ENCODE assay signal across 14 cellular contexts in the genomic region with DNA sequence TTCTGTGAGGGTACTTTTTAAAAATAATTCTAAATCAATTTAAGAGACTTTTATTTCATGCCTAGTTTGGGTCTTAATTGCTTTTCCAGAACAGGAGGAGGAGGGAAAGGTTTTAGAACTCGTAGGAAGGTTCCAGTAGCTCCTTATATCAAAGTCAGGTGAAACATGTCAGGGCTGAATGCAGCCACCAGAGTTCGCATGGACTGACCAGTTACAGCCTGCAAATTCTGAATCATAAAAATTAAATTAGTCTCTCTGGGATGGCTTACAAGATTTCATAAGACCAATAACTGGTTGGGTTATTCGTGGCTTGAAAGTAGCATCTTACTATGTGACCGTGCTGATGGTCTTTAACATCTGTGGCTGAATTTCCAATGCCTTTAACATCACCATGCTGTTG. TPM values are rescaled to one million over a fixed set of nuclear protein-coding genes. Genes with fewer than 3 reads are reported as not detected.
DNase-seq lines count a peak whose midpoint lies in the region; ATAC-seq, FAIRE-seq and TF ChIP-seq lines count a peak whose summit lies in the region.
"Had no signal": no experiment of that assay in that cellular context is flagged by ENCODE, and none has a peak within 500 bp of the region (broad histone marks: within the 10 kb centered on the region; RNA-seq: fewer than 3 reads in every experiment).

No MANE protein-coding gene starts in this region.

- H3K9me2 ChIP-seq in GM23248 (ENCODE audit: insufficient read depth), result no peaks in the 10 kb centered on the region

- no peak overlapping the region for H3K27ac Mint-ChIP-seq in astrocyte (ENCODE audit: unreplicated experiment)
- H3K27ac Mint-ChIP-seq in activated T-helper 2 cell treated with anti-CD3 and anti-CD28 coated beads, Interferon-gamma antibody, Interleukin-2, Interleukin-4, amounts not matched to agents 10 μg/mL and 5 μg/mL and 100 μg/mL, durations not matched to agents 14 hours and 24 hours and 36 hours, result no peak overlapping the region
- H3K27ac Mint-ChIP-seq: activated naive CD4-positive, alpha-beta T cell treated with anti-CD3 and anti-CD28 coated beads, Interleukin-2, amount 50 U/mL, for 72 hours; WTC11 had no signal

- H4K20me1 ChIP-seq in GM23248 (ENCODE audit: insufficient read depth) (no peaks in the 10 kb centered on the region), astrocyte (ENCODE audit: insufficient read depth, low read length) (no peaks in the 10 kb centered on the region)

- H3F3A ChIP-seq in GM23248 (ENCODE audit: insufficient read depth), result peaks cover 50% of the 10 kb centered on the region

- in situ Hi-C loops in GM23248 (cut with MboI), result no loop called here

- TF ChIP-seq POLR2A in gastroesophageal sphincter (IDR thresholded peaks at IDR 0.05) (no peak), stomach (IDR thresholded peaks at IDR 0.05) (no peak), GM12892 (IDR thresholded peaks at IDR 0.05; ENCODE audit: low read depth, low read length) (no peak)

- intact Hi-C loops in stomach (cut with DNase I; ENCODE audit: low total_unique reads) (no loop called here), ascending aorta (cut with DNase I) (no loop called here)
- intact Hi-C loops in activated T-helper 2 cell treated with anti-CD3 and anti-CD28 coated beads, Interferon-gamma antibody, Interleukin-2, Interleukin-4, amounts not matched to agents 10 μg/mL and 5 μg/mL and 100 μg/mL, durations not matched to agents 14 hours and 24 hours and 36 hours (cut with micrococcal nuclease), result no loop called here

- H3K27ac ChIP-seq in GM23248 (peak overlapping the region; percentile 97), astrocyte (ENCODE audit: low read depth, low read length) (no peak overlapping the region), gastroesophageal sphincter (peak overlapping the region; percentile 74 to 87 (median 83)), stomach (peak overlapping the region in 4 of 5 donors; percentile 75 to 88 (median 80)), ascending aorta (no peak overlapping the region)

- FAIRE-seq in astrocyte (lab: Jason Lieb, UNC), result peak; percentile 26
- FAIRE-seq in GM12892 (lab: Jason Lieb, UNC), result no peak

- no peaks in the 10 kb centered on the region for H3K9me3 ChIP-seq in GM23248 (ENCODE audit: low read depth)
- H3K9me3 ChIP-seq in astrocyte (ENCODE audit: insufficient read depth, low read depth, low read length), result no peaks in the 10 kb centered on the region
- peaks cover 0 to 8% (median 0%) of the 10 kb centered on the region in 3 donors for H3K9me3 ChIP-seq in gastroesophageal sphincter
- H3K9me3 ChIP-seq in stomach, result no peaks in the 10 kb centered on the region
- H3K9me3 ChIP-seq in ascending aorta, result peaks cover 0 to 5% of the 10 kb centered on the region in 2 donors

- peak; percentile 39 for ATAC-seq in gastroesophageal sphincter
- ATAC-seq: activated naive CD4-positive, alpha-beta T cell treated with anti-CD3 and anti-CD28 coated beads, Interleukin-2, amount 50 U/mL, for 72 hours; PC-3; WTC11 had no signal

- H3K79me2 ChIP-seq in GM23248 (ENCODE audit: insufficient read depth), result peaks cover 26% of the 10 kb centered on the region
- H3K79me2 ChIP-seq in astrocyte (ENCODE audit: insufficient read depth, low read length), result no peaks in the 10 kb centered on the region

- peak overlapping the region; percentile 80 for H3K9ac ChIP-seq in GM23248
- H3K9ac ChIP-seq in astrocyte (ENCODE audit: low read length), result no peak overlapping the region

- no peak overlapping the region for H2AFZ ChIP-seq in GM23248
- H2AFZ ChIP-seq in astrocyte (ENCODE audit: low read depth, low read length), result no peak overlapping the region

- H3K4me1 ChIP-seq in GM23248 (ENCODE audit: insufficient read depth) (peaks cover 60% of the 10 kb centered on the region), astrocyte (ENCODE audit: insufficient read depth, low read length) (peaks cover 21% of the 10 kb centered on the region), gastroesophageal sphincter (peaks cover 4 to 49% (median 26%) of the 10 kb centered on the region in 3 donors), stomach (peaks cover 0 to 57% (median 13%) of the 10 kb centered on the region in 4 donors), ascending aorta (no peaks in the 10 kb centered on the region)

- peak; percentile 78 for DNase-seq in GM23248
- DNase-seq in astrocyte (ENCODE audit: low read depth), result no peak
- DNase-seq in stomach, result no peak
- no peak for DNase-seq in ascending aorta (ENCODE audit: low spot score in 2 of 2)
- DNase-seq in midbrain (lab: John Stamatoyannopoulos, UW), result no peak
- no peak for DNase-seq in GM12892 (ENCODE audit: insufficient read length)
- no peak for DNase-seq in activated T-helper 2 cell treated with anti-CD3 and anti-CD28 coated beads, Interferon-gamma antibody, Interleukin-2, Interleukin-4, amounts not matched to agents 10 μg/mL and 5 μg/mL and 100 μg/mL, durations not matched to agents 14 hours and 24 hours and 36 hours (ENCODE audit: low spot score)
- DNase-seq: GF-D8; NCI-H446; PC-3; stimulated activated CD4-positive, alpha-beta T cell treated with anti-CD3 and anti-CD28 coated beads, Interleukin-2, amount 100 ng/mL, for 48 hours had no signal

- H3K27me3 ChIP-seq in GM23248 (replicated peaks; ENCODE audit: insufficient read depth), result no peaks in the 10 kb centered on the region
- H3K27me3 ChIP-seq in astrocyte (ENCODE audit: insufficient read depth, low read length), result peaks cover 5% of the 10 kb centered on the region
- no peaks in the 10 kb centered on the region for H3K27me3 ChIP-seq in gastroesophageal sphincter
- peaks cover 0 to 13% (median 7%) of the 10 kb centered on the region in 3 donors for H3K27me3 ChIP-seq in stomach
- no peaks in the 10 kb centered on the region for H3K27me3 ChIP-seq in ascending aorta

- no peaks in the 10 kb centered on the region for H3K36me3 Mint-ChIP-seq in astrocyte (ENCODE audit: low read depth, unreplicated experiment)
- H3K36me3 Mint-ChIP-seq in activated T-helper 2 cell treated with anti-CD3 and anti-CD28 coated beads, Interferon-gamma antibody, Interleukin-2, Interleukin-4, amounts not matched to agents 10 μg/mL and 5 μg/mL and 100 μg/mL, durations not matched to agents 14 hours and 24 hours and 36 hours (ENCODE audit: low read depth), result no peaks in the 10 kb centered on the region
- H3K36me3 Mint-ChIP-seq: activated naive CD4-positive, alpha-beta T cell treated with anti-CD3 and anti-CD28 coated beads, Interleukin-2, amount 50 U/mL, for 72 hours; WTC11 had no signal

- H3K4me3 ChIP-seq in GM23248 (peak overlapping the region; percentile 59), astrocyte (ENCODE audit: insufficient read depth, low read depth, low read length) (no peak overlapping the region), gastroesophageal sphincter (no peak overlapping the region), stomach (no peak overlapping the region), ascending aorta (no peak overlapping the region)

- peaks cover 2% of the 10 kb centered on the region for H3K27me3 Mint-ChIP-seq in astrocyte (ENCODE audit: low read depth, unreplicated experiment)
- H3K27me3 Mint-ChIP-seq in activated T-helper 2 cell treated with anti-CD3 and anti-CD28 coated beads, Interferon-gamma antibody, Interleukin-2, Interleukin-4, amounts not matched to agents 10 μg/mL and 5 μg/mL and 100 μg/mL, durations not matched to agents 14 hours and 24 hours and 36 hours (ENCODE audit: low read depth), result peaks cover 6% of the 10 kb centered on the region

- no peaks in the 10 kb centered on the region for H3K9me3 Mint-ChIP-seq in astrocyte (ENCODE audit: unreplicated experiment)
- no peaks in the 10 kb centered on the region for H3K9me3 Mint-ChIP-seq in activated T-helper 2 cell treated with anti-CD3 and anti-CD28 coated beads, Interferon-gamma antibody, Interleukin-2, Interleukin-4, amounts not matched to agents 10 μg/mL and 5 μg/mL and 100 μg/mL, durations not matched to agents 14 hours and 24 hours and 36 hours
- H3K9me3 Mint-ChIP-seq: activated naive CD4-positive, alpha-beta T cell treated with anti-CD3 and anti-CD28 coated beads, Interleukin-2, amount 50 U/mL, for 72 hours had no signal

- no peak for TF ChIP-seq CTCF in astrocyte (IDR thresholded peaks at IDR 0.05; ENCODE audit: insufficient read depth, low read depth, low read length)
- TF ChIP-seq CTCF in gastroesophageal sphincter (IDR thresholded peaks at IDR 0.05), result peak in 3 of 4 experiments; percentile 30 to 45 (median 43)
- TF ChIP-seq CTCF in stomach (IDR thresholded peaks at IDR 0.05), result no peak
- TF ChIP-seq CTCF in ascending aorta (IDR thresholded peaks at IDR 0.05), result no peak

- H3K4me1 Mint-ChIP-seq in astrocyte (ENCODE audit: low read depth, unreplicated experiment), result peaks cover 29% of the 10 kb centered on the region
- H3K4me1 Mint-ChIP-seq in activated T-helper 2 cell treated with anti-CD3 and anti-CD28 coated beads, Interferon-gamma antibody, Interleukin-2, Interleukin-4, amounts not matched to agents 10 μg/mL and 5 μg/mL and 100 μg/mL, durations not matched to agents 14 hours and 24 hours and 36 hours (ENCODE audit: low read depth), result no peaks in the 10 kb centered on the region

- H3K4me2 ChIP-seq in GM23248 (ENCODE audit: unreplicated experiment) (peak overlapping the region; percentile 64), astrocyte (ENCODE audit: low read length) (no peak overlapping the region)

- TF ChIP-seq EP300 in gastroesophageal sphincter (IDR thresholded peaks at IDR 0.05) (no peak), stomach (IDR thresholded peaks at IDR 0.05) (no peak)

- H3K36me3 ChIP-seq in GM23248 (ENCODE audit: low read depth) (no peaks in the 10 kb centered on the region), astrocyte (ENCODE audit: insufficient read depth, low read length) (no peaks in the 10 kb centered on the region), gastroesophageal sphincter (no peaks in the 10 kb centered on the region), stomach (no peaks in the 10 kb centered on the region), ascending aorta (no peaks in the 10 kb centered on the region)

- no peak overlapping the region for H3K4me3 Mint-ChIP-seq in astrocyte (ENCODE audit: unreplicated experiment)
- no peak overlapping the region for H3K4me3 Mint-ChIP-seq in activated T-helper 2 cell treated with anti-CD3 and anti-CD28 coated beads, Interferon-gamma antibody, Interleukin-2, Interleukin-4, amounts not matched to agents 10 μg/mL and 5 μg/mL and 100 μg/mL, durations not matched to agents 14 hours and 24 hours and 36 hours (ENCODE audit: low read depth)
- H3K4me3 Mint-ChIP-seq: WTC11 had no signal

- WGBS in GM23248 (ENCODE audit: low coverage in 1 of 2, low lambda C conversion rate in 2 of 2, missing lambda C conversion rate in 2 of 2), 2 experiments, result 51 to 55% methylated on average over 4 of the region's 4 CpGs
- 31 to 40% methylated on average over 3 to 4 of the region's 4 CpGs for WGBS in gastroesophageal sphincter (ENCODE audit: low coverage in 1 of 2), 2 donors
- WGBS in stomach, 5 donors, result 70 to 82% (median 74%) methylated on average over 4 of the region's 4 CpGs

RNA-seq across cellular contexts. Expression of a gene that starts 0.4 kb away (rescaled TPM):
- 3.9 and 5.5 TPM in 2 replicates for total RNA-seq in GM23248 (2014; rRNA removed; shearing (Covaris generic))
- polyA plus RNA-seq in GM23248 (2016; fragmentation: Nextera tagmentation; extraction: Ambion mirVana) (12.9 and 15.1 TPM in 2 replicates), stomach (1 to 10 TPM; 1.2 to 7.1 (median 4.2) TPM)
- total RNA-seq in astrocyte (0.20 TPM in 1 of 2 replicates, not detected in the other), gastroesophageal sphincter (1 to 10 TPM in 2 of 4 donors, under 1 TPM in 1, not detected in 1; 0.50 to 7.9 (median 1.2) TPM), stomach (1 to 10 TPM in 1 of 5 donors, under 1 TPM in 1, not detected in 3; 0.92 to 4.2 TPM), ascending aorta (not detected)
- polyA plus RNA-seq in GM12892 (2012; ENCODE audit: missing spikeins), result not detected
- total RNA-seq in activated T-helper 2 cell treated with anti-CD3 and anti-CD28 coated beads, Interferon-gamma antibody, Interleukin-2, Interleukin-4, amounts not matched to agents 10 μg/mL and 5 μg/mL and 100 μg/mL, durations not matched to agents 14 hours and 24 hours and 36 hours, result not detected in 2 replicates
- total RNA-seq: activated naive CD4-positive, alpha-beta T cell treated with anti-CD3 and anti-CD28 coated beads, Interleukin-2, amount 50 U/mL, for 72 hours had no signal

RNA-seq across cellular contexts. Expression of a gene that starts 51.8 kb away (rescaled TPM):
- total RNA-seq in GM23248 (2014; rRNA removed; shearing (Covaris generic)), result 14.4 and 15.8 TPM in 2 replicates
- 12.4 and 13.3 TPM in 2 replicates for polyA plus RNA-seq in GM23248 (2016; fragmentation: Nextera tagmentation; extraction: Ambion mirVana)
- total RNA-seq in astrocyte, result 0.70 and 0.89 TPM in 2 replicates
- total RNA-seq in gastroesophageal sphincter, result 10 to 100 TPM in 1 of 4 donors, 1 to 10 TPM in 3; 3.3 to 13.6 (median 8.3) TPM
- 10 to 100 TPM in 1 of 5 donors, 1 to 10 TPM in 3, not detected in 1; 5.3 to 14.2 (median 6.2) TPM for total RNA-seq in stomach
- 1 to 10 TPM; 3.5 to 6.1 (median 4.5) TPM for polyA plus RNA-seq in stomach
- 7.9 TPM for total RNA-seq in ascending aorta
- polyA plus RNA-seq in GM12892 (2012; ENCODE audit: missing spikeins), result not detected
- not detected in 2 replicates for total RNA-seq in activated T-helper 2 cell treated with anti-CD3 and anti-CD28 coated beads, Interferon-gamma antibody, Interleukin-2, Interleukin-4, amounts not matched to agents 10 μg/mL and 5 μg/mL and 100 μg/mL, durations not matched to agents 14 hours and 24 hours and 36 hours

Comparison
In these comparisons a context has a peak if more than half of its experiments do, and no peak if none do; other contexts are left out.
1. H3K27ac ChIP-seq: peak in GM23248 (single experiment), gastroesophageal sphincter (4 of 4) and stomach (4 of 5); none in astrocyte (single experiment) and ascending aorta (0 of 2).
2. CTCF ChIP-seq: peak in gastroesophageal sphincter (3 of 4); none in astrocyte (single experiment), stomach (0 of 7) and ascending aorta (0 of 3).